11 cellular contexts compared by ENCODE assay signal in genomic region chr3:113241292-113242033, GRCh38. TPM values are rescaled to one million over a fixed set of nuclear protein-coding genes. Genes with fewer than 3 reads are reported as not detected.
A peak's percentile ranks its signal among the peaks of the same experiment; 100 is the strongest.
DNase-seq lines count a peak whose midpoint lies in the region; ATAC-seq and TF ChIP-seq lines count a peak whose summit lies in the region.
"Had no signal": no experiment of that assay in that cellular context is flagged by ENCODE, and none has a peak within 500 bp of the region (broad histone marks: within the 10 kb centered on the region; RNA-seq: fewer than 3 reads in every experiment).

No MANE protein-coding gene starts in this region.

- H3K9me3 ChIP-seq in NT2/D1 (ENCODE audit: insufficient read depth, low read length), result no peaks in the 10 kb centered on the region

- no peaks in the 10 kb centered on the region for H3K27me3 ChIP-seq in NT2/D1 (ENCODE audit: insufficient read depth, insufficient read length)
- no peaks in the 10 kb centered on the region for H3K27me3 ChIP-seq in foreskin keratinocyte

- H3K27ac ChIP-seq in foreskin keratinocyte, result no peak overlapping the region

- no peak overlapping the region for H3K4me3 ChIP-seq in NT2/D1 (ENCODE audit: insufficient read length, low read depth)
- peak overlapping the region; percentile 15 for H3K4me3 ChIP-seq in retinal pigment epithelial cell (ENCODE audit: low read length)

- H3K4me1 ChIP-seq in NT2/D1 (ENCODE audit: insufficient read depth, insufficient read length), result peaks cover 8% of the 10 kb centered on the region
- peaks cover 23% of the 10 kb centered on the region for H3K4me1 ChIP-seq in foreskin keratinocyte

- H3K36me3 ChIP-seq in NT2/D1 (ENCODE audit: insufficient read depth, insufficient read length, low read length), result peaks cover 2% of the 10 kb centered on the region

- H3K9ac ChIP-seq in NT2/D1 (ENCODE audit: insufficient read length, low read depth), result no peak overlapping the region

- TF ChIP-seq CTCF in foreskin keratinocyte (conservative IDR thresholded peaks at IDR 0.05) (no peak), retinal pigment epithelial cell (conservative IDR thresholded peaks at IDR 0.05; ENCODE audit: low read depth, low read length) (no peak)

- peak; percentile 61 for ATAC-seq in foreskin keratinocyte
- ATAC-seq in GM18858 (IDR thresholded peaks at IDR 0.05; ENCODE audit: unreplicated experiment), result no peak
- ATAC-seq: activated CD4-positive, CD25-positive, alpha-beta regulatory T cell treated with anti-CD3 and anti-CD28 coated beads, Interleukin-2, amount 50 U/mL, for 24 hours had no signal

- DNase-seq in ELR (ENCODE audit: low read depth) (peak; percentile 45), NT2/D1 (ENCODE audit: low read depth, low spot score) (peak; percentile 96), foreskin keratinocyte (peak in 1 of 2 donors; percentile 44), retinal pigment epithelial cell (ENCODE audit: low read depth) (no peak), NCI-H146 treated with DMSO at 0.1 percent for 48 hours (lab: John Stamatoyannopoulos, UW; ENCODE audit: unreplicated experiment) (no peak), NCI-H2196 treated with DMSO at 0.1 percent for 48 hours (lab: John Stamatoyannopoulos, UW; ENCODE audit: unreplicated experiment) (no peak), inferior parietal cortex (ENCODE audit: extremely low spot score) (no peak)
- DNase-seq: kidney, NCI-H526 treated with DMSO at 0.1 percent for 48 hours had no signal

RNA-seq across cellular contexts. Expression of gene BOC, which starts 30.1 kb away (rescaled TPM):
- total RNA-seq in foreskin keratinocyte, result 10.5 and 13.4 TPM in 2 replicates
- polyA plus RNA-seq in foreskin keratinocyte, result 8.3 and 11.4 TPM in 2 replicates

Comparison
In these comparisons a context has a peak if more than half of its experiments do, and no peak if none do; other contexts are left out.
1. DNase-seq: peak in ELR (single experiment) and NT2/D1 (single experiment); none in retinal pigment epithelial cell (single experiment), NCI-H146 treated with DMSO at 0.1 percent for 48 hours (single experiment), NCI-H2196 treated with DMSO at 0.1 percent for 48 hours (single experiment) and inferior parietal cortex (single experiment).